24 cellular contexts compared by ENCODE assay signal in the genomic region with DNA sequence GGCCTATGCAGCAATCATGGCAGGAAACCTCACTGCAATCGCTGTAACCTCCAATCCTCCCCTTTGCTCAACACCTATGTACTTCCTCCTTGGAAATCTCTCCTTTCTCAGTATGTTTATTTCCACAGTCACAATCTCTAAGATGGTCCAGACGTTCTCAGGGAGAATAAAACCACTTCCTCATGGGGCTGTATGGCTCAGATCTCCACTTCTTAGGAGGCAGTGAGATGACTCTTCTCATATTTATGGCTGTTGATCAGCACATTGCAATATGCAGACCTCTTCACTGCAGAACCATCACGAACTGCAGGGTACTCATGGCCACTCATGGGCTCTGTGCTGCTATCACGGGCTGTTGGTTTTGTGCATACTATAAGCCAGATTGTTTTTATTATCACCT. TPM values are rescaled to one million over a fixed set of nuclear protein-coding genes. Genes with fewer than 3 reads are reported as not detected.
DNase-seq lines count a peak whose midpoint lies in the region; ATAC-seq lines count a peak whose summit lies in the region.
"Had no signal": no experiment of that assay in that cellular context is flagged by ENCODE, and none has a peak within 500 bp of the region (broad histone marks: within the 10 kb centered on the region; RNA-seq: fewer than 3 reads in every experiment).

No MANE protein-coding gene starts in this region.

- H3K4me3 ChIP-seq in HUES48 (ENCODE audit: low read depth, low read length) (peak overlapping the region; percentile 14; the same call in 1 of the 2 replicates), Karpas-422 (ENCODE audit: low read length) (no peak overlapping the region)
- no peak overlapping the region for H3K4me3 ChIP-seq in effector memory CD4-positive, alpha-beta T cell (ENCODE audit: insufficient read depth, low read depth, low read length, poor library complexity, severe bottlenecking)
- H3K4me3 ChIP-seq: BLaER1, MG63, Peyer's patch, SJSA1 had no signal

- no peaks in the 10 kb centered on the region for H3K79me2 ChIP-seq in Karpas-422 (ENCODE audit: low read length)

- H3K27ac ChIP-seq in HUES48 (ENCODE audit: low read depth, low read length): no peak overlapping the region
- H3K27ac ChIP-seq in Karpas-422 (ENCODE audit: low read length): no peak overlapping the region
- H3K27ac ChIP-seq in effector memory CD4-positive, alpha-beta T cell (ENCODE audit: insufficient read depth, low read length, poor library complexity, severe bottlenecking): no peak overlapping the region
- H3K27ac ChIP-seq: BLaER1, Peyer's patch, SJSA1 had no signal

- DNase-seq in MV-4-11 (lab: John Stamatoyannopoulos, UW) (peak; percentile 69), OCI-M1 (lab: John Stamatoyannopoulos, UW) (peak; percentile 60), Karpas-422 (no peak), hepatic stellate cell (ENCODE audit: low spot score) (no peak)
- no peak for DNase-seq in effector memory CD4-positive, alpha-beta T cell
- DNase-seq: CD4-positive, alpha-beta T cell; COR-L47; DMS 273 treated with DMSO at 0.1 percent for 48 hours; GDM1; H7; MG63; NCI-H1694; NCI-H2081 treated with DMSO at 0.1 percent for 48 hours; NCI-H2171 treated with DMSO at 0.1 percent for 48 hours; NCI-H446; NCI-H526; Peyer's patch; SW 1271; T-helper 17 cell had no signal

- no peak overlapping the region for H3K4me2 ChIP-seq in Karpas-422 (ENCODE audit: low read depth, low read length, poor library complexity, severe bottlenecking)
- H3K4me2 ChIP-seq: BLaER1 had no signal

- no peaks in the 10 kb centered on the region for H3K27me3 ChIP-seq in HUES48 (ENCODE audit: control insufficient read depth, insufficient read depth, low read length)
- H3K27me3 ChIP-seq in Karpas-422 (ENCODE audit: low read length): peaks cover 2% of the 10 kb centered on the region; the same call in 1 of the 2 replicates
- no peaks in the 10 kb centered on the region for H3K27me3 ChIP-seq in effector memory CD4-positive, alpha-beta T cell (replicated peaks; ENCODE audit: control insufficient read depth, insufficient read depth, low read length, poor library complexity, severe bottlenecking)
- H3K27me3 ChIP-seq: BLaER1, MG63, Peyer's patch, SJSA1 had no signal

- no peak overlapping the region for H3K9ac ChIP-seq in HUES48 (ENCODE audit: low read depth, low read length)
- no peak overlapping the region for H3K9ac ChIP-seq in Karpas-422 (ENCODE audit: low read length)
- H3K9ac ChIP-seq: BLaER1 had no signal

- no peak for ATAC-seq in GM19467 (IDR thresholded peaks at IDR 0.05; ENCODE audit: unreplicated experiment)
- ATAC-seq: T-helper 17 cell had no signal

- H4K20me1 ChIP-seq in Karpas-422 (ENCODE audit: insufficient read depth, low read depth, low read length): no peaks in the 10 kb centered on the region
- H4K20me1 ChIP-seq: BLaER1 had no signal

- 0 out of 2 replicates have a peak, but pooled peaks cover 4% of the 10 kb centered on the region for H3K9me2 ChIP-seq in Karpas-422 (replicated peaks; ENCODE audit: insufficient read depth, low read length)

- H3K4me1 ChIP-seq in HUES48 (ENCODE audit: control insufficient read depth, insufficient read depth, low read length) (no peaks in the 10 kb centered on the region), Karpas-422 (ENCODE audit: low read length) (no peaks in the 10 kb centered on the region)
- no peaks in the 10 kb centered on the region for H3K4me1 ChIP-seq in effector memory CD4-positive, alpha-beta T cell (ENCODE audit: control insufficient read depth, insufficient read depth, low read length, poor library complexity, severe bottlenecking)
- H3K4me1 ChIP-seq: BLaER1, Peyer's patch, SJSA1 had no signal

- no peak overlapping the region for H2AFZ ChIP-seq in Karpas-422 (ENCODE audit: low read length)

- H3K36me3 ChIP-seq in HUES48 (ENCODE audit: control insufficient read depth, insufficient read depth, low read length): no peaks in the 10 kb centered on the region
- no peaks in the 10 kb centered on the region for H3K36me3 ChIP-seq in Karpas-422 (ENCODE audit: insufficient read depth, low read length)
- no peaks in the 10 kb centered on the region for H3K36me3 ChIP-seq in effector memory CD4-positive, alpha-beta T cell (ENCODE audit: control insufficient read depth, insufficient read depth, low read length)
- H3K36me3 ChIP-seq: BLaER1, MG63, Peyer's patch, SJSA1 had no signal

- H3K9me3 ChIP-seq in HUES48 (ENCODE audit: control insufficient read depth, insufficient read depth, low read length) (peaks cover 90% of the 10 kb centered on the region), Karpas-422 (ENCODE audit: low read length) (no peaks in the 10 kb centered on the region; the same call in 1 of the 2 replicates)
- H3K9me3 ChIP-seq in effector memory CD4-positive, alpha-beta T cell (ENCODE audit: control insufficient read depth, low read length): no peaks in the 10 kb centered on the region
- H3K9me3 ChIP-seq: BLaER1, MG63, Peyer's patch, SJSA1 had no signal

RNA-seq across cellular contexts. Expression of a gene that starts 17.1 kb away (rescaled TPM):
- total RNA-seq in Karpas-422 (2014; rRNA removed; shearing (Covaris generic); ENCODE audit: low replicate concordance): not detected in 2 replicates
- total RNA-seq: CD4-positive, alpha-beta T cell; H7; HT-29; Peyer's patch; SJSA1; T-helper 17 cell had no signal

RNA-seq across cellular contexts. Expression of a gene that starts 33.6 kb away (rescaled TPM):
- total RNA-seq in Karpas-422 (2014; rRNA removed; shearing (Covaris generic); ENCODE audit: low replicate concordance): not detected in 2 replicates
- total RNA-seq: CD4-positive, alpha-beta T cell; H7; HT-29; Peyer's patch; SJSA1; T-helper 17 cell had no signal

RNA-seq across cellular contexts. Expression of a gene that starts 45.2 kb away (rescaled TPM):
- not detected in 2 replicates for total RNA-seq in Karpas-422 (2014; rRNA removed; shearing (Covaris generic); ENCODE audit: low replicate concordance)
- total RNA-seq: CD4-positive, alpha-beta T cell; H7; HT-29; Peyer's patch; SJSA1; T-helper 17 cell had no signal

RNA-seq across cellular contexts. Expression of a gene that starts 57.6 kb away (rescaled TPM):
- total RNA-seq in Karpas-422 (2014; rRNA removed; shearing (Covaris generic); ENCODE audit: low replicate concordance): not detected in 2 replicates
- total RNA-seq: CD4-positive, alpha-beta T cell; H7; HT-29; Peyer's patch; SJSA1; T-helper 17 cell had no signal

Comparison
In these comparisons a context has a peak if more than half of its experiments do, and no peak if none do; other contexts are left out.
1. DNase-seq: peak in MV-4-11 (single experiment) and OCI-M1 (single experiment); none in Karpas-422 (single experiment), hepatic stellate cell (single experiment) and effector memory CD4-positive, alpha-beta T cell (0 of 3).